ENCODE assay signal across 16 cellular contexts in the genomic region with DNA sequence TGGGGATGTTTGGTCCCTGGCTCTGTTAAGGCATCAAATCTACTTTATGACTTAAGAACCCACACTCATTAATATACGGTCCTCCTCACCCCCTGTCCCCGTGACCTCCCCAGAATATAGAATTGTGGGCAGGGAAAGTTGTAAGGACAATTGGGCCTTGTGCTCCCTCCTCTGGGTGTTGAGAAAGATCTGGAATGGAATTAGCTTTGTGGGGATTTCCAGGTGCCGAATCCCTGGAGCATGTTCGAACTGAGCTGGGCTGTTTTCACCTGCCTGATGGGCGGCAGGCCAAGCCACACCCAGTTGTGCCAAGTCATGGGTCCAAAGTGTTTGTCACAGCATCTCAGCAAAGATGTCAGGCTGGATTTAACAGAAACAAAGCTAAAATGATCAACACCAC.
A peak's percentile ranks its signal among the peaks of the same experiment; 100 is the strongest.
DNase-seq lines count a peak whose midpoint lies in the region; ATAC-seq and TF ChIP-seq lines count a peak whose summit lies in the region.
"Had no signal": no experiment of that assay in that cellular context is flagged by ENCODE, and none has a peak within 500 bp of the region (broad histone marks: within the 10 kb centered on the region; RNA-seq: fewer than 3 reads in every experiment).

No MANE protein-coding gene starts in this region.

- H3K4me1 ChIP-seq in body of pancreas (peaks cover 34% of the 10 kb centered on the region), tibial nerve (peaks cover 0 to 31% (median 12%) of the 10 kb centered on the region in 4 donors)

- TF ChIP-seq EP300 in tibial nerve (IDR thresholded peaks at IDR 0.05), result no peak

- TF ChIP-seq POLR2A in body of pancreas (IDR thresholded peaks at IDR 0.05) (no peak), tibial nerve (IDR thresholded peaks at IDR 0.05) (no peak)

- H3K4me3 ChIP-seq in body of pancreas (no peak overlapping the region), tibial nerve (no peak overlapping the region)
- H3K4me3 ChIP-seq: cardiac muscle cell, HAP-1 had no signal

- ATAC-seq in body of pancreas (peak; percentile 4), left lobe of liver (peak; percentile 41), Right ventricle myocardium inferior (no peak)
- ATAC-seq: activated T-helper 17 cell treated with anti-CD3 and anti-CD28 coated beads, Interleukin-2, amount 50 U/mL, for 72 hours; SK-N-SH treated with all-trans-retinoic acid at 6 μM for 48 hours had no signal

- peak in 1 of 7 experiments; percentile 8 for TF ChIP-seq CTCF in body of pancreas (IDR thresholded peaks at IDR 0.05)
- no peak for TF ChIP-seq CTCF in tibial nerve (IDR thresholded peaks at IDR 0.05)

- peak overlapping the region in 1 of 4 donors; percentile 27 for H3K27ac ChIP-seq in body of pancreas
- peak overlapping the region in 3 of 4 donors; percentile 41 to 74 (median 43) for H3K27ac ChIP-seq in tibial nerve
- H3K27ac ChIP-seq: cardiac muscle cell, KMS-11 had no signal

- H3K9me3 ChIP-seq in body of pancreas (no peaks in the 10 kb centered on the region), tibial nerve (peaks cover 0 to 9% (median 0%) of the 10 kb centered on the region in 4 donors)
- H3K9me3 ChIP-seq: Caco-2, HAP-1 had no signal

- intact Hi-C loops in body of pancreas (cut with DNase I) (no loop called here), Right ventricle myocardium inferior (cut with DNase I) (loop anchor here (5.0 to 10.0 kb wide), 2 partner anchors 122 to 420 kb away; no protein-coding TSS in a partner anchor)

- no peaks in the 10 kb centered on the region for H3K36me3 ChIP-seq in body of pancreas (replicated peaks in 1 of 2; ENCODE audit: insufficient read depth in 1 of 2, low read depth in 2 of 2)
- no peaks in the 10 kb centered on the region for H3K36me3 ChIP-seq in tibial nerve
- H3K36me3 ChIP-seq: cardiac muscle cell, HAP-1 had no signal

- H3K27me3 ChIP-seq in body of pancreas, result no peaks in the 10 kb centered on the region
- H3K27me3 ChIP-seq in tibial nerve, result no peaks in the 10 kb centered on the region
- H3K27me3 ChIP-seq: cardiac muscle cell had no signal

- peak; percentile 87 for DNase-seq in NCI-H2029 (lab: John Stamatoyannopoulos, UW)
- DNase-seq in body of pancreas, result peak; percentile 51 to 78 (median 76)
- DNase-seq in left lobe of liver (ENCODE audit: low spot score), result peak; percentile 75
- DNase-seq in tibial nerve (ENCODE audit: low spot score in 2 of 2), result no peak
- no peak for DNase-seq in GM03348 (ENCODE audit: low spot score)
- DNase-seq in Right ventricle myocardium inferior (ENCODE audit: missing footprints), result no peak
- DNase-seq in NCI-H146 treated with DMSO at 0.1 percent for 48 hours (lab: John Stamatoyannopoulos, UW; ENCODE audit: unreplicated experiment), result no peak
- DNase-seq: Caco-2; immature natural killer cell; NCI-H526; stimulated activated CD4-positive, alpha-beta T cell treated with anti-CD3 and anti-CD28 coated beads, Interleukin-15, amount 100 ng/mL, for 24 hours had no signal

- 19 to 43% methylated on average over 4 to 5 of the region's 5 CpGs for WGBS in body of pancreas, 2 donors
- 42 to 74% methylated on average over 5 of the region's 5 CpGs for WGBS in tibial nerve, 2 donors

Comparison
In these comparisons a context has a peak if more than half of its experiments do, and no peak if none do; other contexts are left out.
1. DNase-seq: peak in NCI-H2029 (single experiment), body of pancreas (4 of 4) and left lobe of liver (single experiment); none in tibial nerve (0 of 2), GM03348 (single experiment), Right ventricle myocardium inferior (single experiment) and NCI-H146 treated with DMSO at 0.1 percent for 48 hours (single experiment).